19 cellular contexts compared by ENCODE assay signal in the genomic region with DNA sequence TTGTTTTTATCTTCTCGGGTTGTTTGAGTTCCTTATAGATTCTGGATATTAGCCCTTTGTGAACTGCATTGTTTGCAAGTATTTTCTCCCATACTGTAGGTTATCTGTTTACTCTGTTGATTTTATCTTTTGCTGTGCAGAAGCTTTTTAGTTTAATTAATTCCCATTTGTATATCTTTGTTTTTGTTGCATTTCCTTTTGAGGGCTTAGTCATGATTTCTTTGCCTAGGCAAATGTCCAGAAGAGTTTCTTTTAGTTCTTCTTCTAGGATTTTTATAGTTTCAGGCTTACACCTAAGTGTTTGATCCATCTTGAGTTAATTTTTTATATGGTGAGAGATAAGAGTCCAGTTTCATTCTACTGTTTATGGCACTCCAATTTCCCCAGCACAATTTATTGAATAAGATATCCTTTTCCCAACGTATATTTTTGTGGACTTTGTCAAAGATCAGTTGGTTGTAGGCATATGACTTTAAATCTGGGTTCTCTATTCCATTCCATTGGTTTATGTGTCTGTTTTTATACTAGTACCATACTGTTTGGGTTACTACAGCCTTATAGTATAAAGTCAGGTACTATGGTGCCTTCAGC. TPM values are rescaled to one million over a fixed set of nuclear protein-coding genes. Genes with fewer than 3 reads are reported as not detected.
"Had no signal": no experiment of that assay in that cellular context is flagged by ENCODE, and none has a peak within 500 bp of the region (broad histone marks: within the 10 kb centered on the region; RNA-seq: fewer than 3 reads in every experiment).

No MANE protein-coding gene starts in this region.

- H3K9me3 ChIP-seq: upper lobe of right lung had no signal

- H3K4me1 ChIP-seq: neural progenitor cell, upper lobe of right lung had no signal

- H3K4me3 Mint-ChIP-seq: activated CD8-positive, alpha-beta memory T cell treated with anti-CD3 and anti-CD28 coated beads, Interleukin-2, amount 10 ng/mL, durations not matched to agents 7 days and 5 days; activated naive CD4-positive, alpha-beta T cell treated with anti-CD3 and anti-CD28 coated beads, Interleukin-2, amount 10 ng/mL, durations not matched to agents 7 days and 5 days; activated T-cell treated with anti-CD3 and anti-CD28 coated beads, Interleukin-2, amount 50 U/mL, for 24 hours; naive B cell; neural progenitor cell had no signal

- DNase-seq: activated CD4-positive, alpha-beta T cell treated with anti-CD3 and anti-CD28 coated beads, Interleukin-2, amount 50 U/mL, for 48 hours; activated CD8-positive, alpha-beta memory T cell treated with anti-CD3 and anti-CD28 coated beads, Interleukin-2, amount 10 ng/mL, durations not matched to agents 7 days and 5 days; activated naive CD4-positive, alpha-beta T cell treated with anti-CD3 and anti-CD28 coated beads, Interleukin-2, amount 10 ng/mL, durations not matched to agents 7 days and 5 days; activated T-cell treated with anti-CD3 and anti-CD28 coated beads, Interleukin-2, amount 50 U/mL, for 24 hours; caudate nucleus; foreskin melanocyte; head of caudate nucleus; left cardiac atrium; midbrain; naive B cell; stimulated activated CD4-positive, alpha-beta T cell treated with anti-CD3 and anti-CD28 coated beads, Interleukin-4, amount 100 ng/mL, for 24 hours; stimulated activated naive CD8-positive, alpha-beta T cell treated with anti-CD3 and anti-CD28 coated beads, Interleukin-15, Interleukin-2, amounts not matched to agents 100 U/mL and 50 U/mL, for 24 hours; upper lobe of right lung; WERI-Rb-1 had no signal

- H3K27me3 ChIP-seq: neural progenitor cell, upper lobe of right lung had no signal

- H3K4me1 Mint-ChIP-seq: neural progenitor cell had no signal

- H3K4me3 ChIP-seq: coronary artery, lung, neural progenitor cell, upper lobe of right lung had no signal

- H3K27ac Mint-ChIP-seq: activated CD8-positive, alpha-beta memory T cell treated with anti-CD3 and anti-CD28 coated beads, Interleukin-2, amount 10 ng/mL, durations not matched to agents 7 days and 5 days; activated naive CD4-positive, alpha-beta T cell treated with anti-CD3 and anti-CD28 coated beads, Interleukin-2, amount 10 ng/mL, durations not matched to agents 7 days and 5 days; activated T-cell treated with anti-CD3 and anti-CD28 coated beads, Interleukin-2, amount 50 U/mL, for 24 hours; neural progenitor cell had no signal

- ATAC-seq: activated CD8-positive, alpha-beta memory T cell treated with anti-CD3 and anti-CD28 coated beads, Interleukin-2, amount 10 ng/mL, durations not matched to agents 7 days and 5 days; left cardiac atrium; upper lobe of right lung had no signal

- H3K9me3 Mint-ChIP-seq: activated naive CD4-positive, alpha-beta T cell treated with anti-CD3 and anti-CD28 coated beads, Interleukin-2, amount 10 ng/mL, durations not matched to agents 7 days and 5 days; activated T-cell treated with anti-CD3 and anti-CD28 coated beads, Interleukin-2, amount 50 U/mL, for 24 hours; naive B cell; neural progenitor cell had no signal

- H3K36me3 Mint-ChIP-seq: activated CD8-positive, alpha-beta memory T cell treated with anti-CD3 and anti-CD28 coated beads, Interleukin-2, amount 10 ng/mL, durations not matched to agents 7 days and 5 days; activated naive CD4-positive, alpha-beta T cell treated with anti-CD3 and anti-CD28 coated beads, Interleukin-2, amount 10 ng/mL, durations not matched to agents 7 days and 5 days; naive B cell had no signal

- H3K36me3 ChIP-seq: neural progenitor cell, upper lobe of right lung, WERI-Rb-1 had no signal

- H3K27ac ChIP-seq: coronary artery, neural progenitor cell, upper lobe of right lung, WERI-Rb-1 had no signal

RNA-seq across cellular contexts. Expression of gene EGF, which starts 54.3 kb away (rescaled TPM):
- total RNA-seq: activated CD8-positive, alpha-beta memory T cell treated with anti-CD3 and anti-CD28 coated beads, Interleukin-2, amount 10 ng/mL, durations not matched to agents 7 days and 5 days; osteocyte; T-helper 1 cell treated with Interleukin-12 subunit alpha and Interleukin-12 subunit beta and Interleukin-4 antibody, amounts not matched to agents 30 ng/mL and 1 ng/mL, for 36 hours had no signal
